In the genomic region with DNA sequence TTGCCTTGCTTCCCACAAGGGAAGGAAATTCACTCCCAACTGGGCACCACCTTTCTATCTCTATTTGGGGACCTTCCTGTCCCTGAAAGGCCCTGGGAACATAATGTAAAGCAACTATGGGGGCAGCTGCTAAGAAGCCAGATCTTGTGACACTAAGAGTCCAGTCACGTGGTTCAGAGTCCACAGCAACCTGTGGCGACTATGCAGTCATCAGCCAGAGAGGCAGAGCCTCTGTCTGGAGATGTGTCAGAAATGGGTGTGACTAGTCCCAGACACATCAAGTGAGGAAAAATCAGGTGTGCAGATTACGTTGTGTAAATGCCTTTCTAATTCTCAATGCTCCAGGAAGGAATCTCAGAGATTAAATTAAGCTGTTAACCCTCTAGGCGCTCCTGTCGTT, we compare ENCODE assay signal across 10 cellular contexts. TPM values are rescaled to one million over a fixed set of nuclear protein-coding genes. Genes with fewer than 3 reads are reported as not detected.
DNase-seq lines count a peak whose midpoint lies in the region; ATAC-seq lines count a peak whose summit lies in the region.
"Had no signal": no experiment of that assay in that cellular context is flagged by ENCODE, and none has a peak within 500 bp of the region (broad histone marks: within the 10 kb centered on the region; RNA-seq: fewer than 3 reads in every experiment).

No MANE protein-coding gene starts in this region.

- intact Hi-C loops in left colon (cut with DNase I, micrococcal nuclease) = no loop called here

- H3K27ac ChIP-seq in CD8-positive, alpha-beta memory T cell (ENCODE audit: low read depth, low read length) = no peak overlapping the region
- no peak overlapping the region for H3K27ac ChIP-seq in HUES64 (ENCODE audit: low read depth, low read length)
- H3K27ac ChIP-seq: cardiac muscle cell, tibial nerve had no signal

- no peak overlapping the region for H3K9ac ChIP-seq in HUES64 (ENCODE audit: low read depth, low read length)

- no peak for DNase-seq in CD8-positive, alpha-beta memory T cell
- peak; percentile 10 for DNase-seq in activated T-cell treated with anti-CD3 and anti-CD28 coated beads, Interleukin-2, amount 50 U/mL, for 4 hours
- DNase-seq in left colon = peak in 1 of 2 donors; percentile 40
- DNase-seq in inferior parietal cortex (ENCODE audit: extremely low spot score) = no peak

- H3K4me1 Mint-ChIP-seq in CD8-positive, alpha-beta memory T cell = peaks cover 57 to 63% (median 61%) of the 10 kb centered on the region in 3 donors
- H3K4me1 Mint-ChIP-seq in activated T-cell treated with anti-CD3 and anti-CD28 coated beads, Interleukin-2, amount 50 U/mL, for 4 hours (ENCODE audit: low read depth) = peaks cover 62% of the 10 kb centered on the region

- H3K4me3 Mint-ChIP-seq in CD8-positive, alpha-beta memory T cell = peak overlapping the region in 6 of 7 donors; percentile 68 to 85 (median 71)
- peak overlapping the region; percentile 42 for H3K4me3 Mint-ChIP-seq in activated T-cell treated with anti-CD3 and anti-CD28 coated beads, Interleukin-2, amount 50 U/mL, for 4 hours

- H3K9me3 ChIP-seq in CD8-positive, alpha-beta memory T cell (ENCODE audit: low read length) = no peaks in the 10 kb centered on the region
- H3K9me3 ChIP-seq in HUES64 (ENCODE audit: insufficient read depth, low read depth, low read length) = no peaks in the 10 kb centered on the region

- POLR2A ChIA-PET in CD8-positive, alpha-beta memory T cell (lab: Charles Lee) = interaction anchor here (0.5 to 0.7 kb wide), 3 partner anchors 17 to 187 kb away, joined by 3 to 4 read pairs (median 3); no protein-coding TSS in a partner anchor

- no peaks in the 10 kb centered on the region for H3K9me3 Mint-ChIP-seq in CD8-positive, alpha-beta memory T cell
- no peaks in the 10 kb centered on the region for H3K9me3 Mint-ChIP-seq in activated T-cell treated with anti-CD3 and anti-CD28 coated beads, Interleukin-2, amount 50 U/mL, for 4 hours

- no peaks in the 10 kb centered on the region for H3K27me3 ChIP-seq in CD8-positive, alpha-beta memory T cell (ENCODE audit: insufficient read depth, low read length, poor library complexity, severe bottlenecking)
- H3K27me3 ChIP-seq in HUES64 (ENCODE audit: insufficient read depth, low read length) = peaks cover 34% of the 10 kb centered on the region

- CTCF ChIA-PET in CD8-positive, alpha-beta memory T cell (lab: Charles Lee) = interaction anchor here (1.0 to 8.5 kb wide), 15 partner anchors 10 to 154 kb away, joined by 3 to 67 read pairs (median 4); a partner anchor contains a TSS

- no peaks in the 10 kb centered on the region for H3K36me3 Mint-ChIP-seq in CD8-positive, alpha-beta memory T cell
- H3K36me3 Mint-ChIP-seq in activated T-cell treated with anti-CD3 and anti-CD28 coated beads, Interleukin-2, amount 50 U/mL, for 4 hours (ENCODE audit: insufficient read depth) = no peaks in the 10 kb centered on the region

- peak overlapping the region in 3 of 8 donors; percentile 3 to 60 (median 55) for H3K27ac Mint-ChIP-seq in CD8-positive, alpha-beta memory T cell

- H3K4me3 ChIP-seq in CD8-positive, alpha-beta memory T cell (ENCODE audit: low read length) = peak overlapping the region; percentile 37
- H3K4me3 ChIP-seq in HUES64 (ENCODE audit: low read length) = peak overlapping the region; percentile 49; the same call in 1 of the 2 replicates
- H3K4me3 ChIP-seq: tibial nerve had no signal

- H3K36me3 ChIP-seq in CD8-positive, alpha-beta memory T cell (ENCODE audit: insufficient read depth, low read length) = no peaks in the 10 kb centered on the region
- H3K36me3 ChIP-seq in HUES64 (ENCODE audit: insufficient read depth, low read length) = no peaks in the 10 kb centered on the region
- H3K36me3 ChIP-seq: cardiac muscle cell, tibial nerve had no signal

- 12% methylated on average over 5 of the region's 5 CpGs for WGBS in HUES64

- H3K4me1 ChIP-seq in CD8-positive, alpha-beta memory T cell (ENCODE audit: insufficient read depth, low read length) = peaks cover 59% of the 10 kb centered on the region
- peaks cover 12% of the 10 kb centered on the region for H3K4me1 ChIP-seq in HUES64 (ENCODE audit: insufficient read depth, low read length)

- peak; percentile 50 to 56 for ATAC-seq in activated T-cell treated with anti-CD3 and anti-CD28 coated beads, Interleukin-2, amount 50 U/mL, for 4 hours
- peak; percentile 94 for ATAC-seq in left colon
- ATAC-seq in HG02970 (IDR thresholded peaks at IDR 0.05; ENCODE audit: low FRiP score, unreplicated experiment) = no peak
- no peak for ATAC-seq in GM19023 (IDR thresholded peaks at IDR 0.05; ENCODE audit: unreplicated experiment)
- no peak for ATAC-seq in HG03159 (IDR thresholded peaks at IDR 0.05; ENCODE audit: unreplicated experiment)

- H3K27me3 Mint-ChIP-seq in CD8-positive, alpha-beta memory T cell = no peaks in the 10 kb centered on the region
- H3K27me3 Mint-ChIP-seq in activated T-cell treated with anti-CD3 and anti-CD28 coated beads, Interleukin-2, amount 50 U/mL, for 4 hours (ENCODE audit: low read depth) = no peaks in the 10 kb centered on the region

RNA-seq across cellular contexts. Expression of a gene that starts 26.6 kb away (rescaled TPM):
- total RNA-seq in CD8-positive, alpha-beta memory T cell = 10 to 100 TPM; 50.5 to 56.0 TPM
- 264 TPM for polyA plus RNA-seq in CD8-positive, alpha-beta memory T cell
- not detected for polyA plus RNA-seq in HUES64 (2013, experiment 1 of 2)
- 0.44 TPM for polyA plus RNA-seq in HUES64 (2013, experiment 2 of 2)
- total RNA-seq in activated T-cell treated with anti-CD3 and anti-CD28 coated beads, Interleukin-2, amount 50 U/mL, for 4 hours = 10 to 100 TPM; 25.8 to 33.9 (median 28.7) TPM
- total RNA-seq in left colon = 1 to 10 TPM; 1.2 to 2.5 TPM
- polyA plus RNA-seq: cardiac muscle cell had no signal

Comparison
In these comparisons a context has a peak if more than half of its experiments do, and no peak if none do; other contexts are left out.
1. ATAC-seq: peak in activated T-cell treated with anti-CD3 and anti-CD28 coated beads, Interleukin-2, amount 50 U/mL, for 4 hours (2 of 2) and left colon (single experiment); none in HG02970 (single experiment), GM19023 (single experiment) and HG03159 (single experiment).
2. RNA of a gene that starts 26.6 kb away (total RNA-seq): 50.5 to 56.0 TPM in CD8-positive, alpha-beta memory T cell and 25.8 to 33.9 TPM in activated T-cell treated with anti-CD3 and anti-CD28 coated beads, Interleukin-2, amount 50 U/mL, for 4 hours; 1.2 to 2.5 TPM in left colon; every median in the first group is over 4 times any median in the second.